ENCODE assay signal across 18 cellular contexts in genomic region chr3:141129049-141130038, GRCh38.
DNase-seq lines count a peak whose midpoint lies in the region; ATAC-seq and TF ChIP-seq lines count a peak whose summit lies in the region.
"Had no signal": no experiment of that assay in that cellular context is flagged by ENCODE, and none has a peak within 500 bp of the region (broad histone marks: within the 10 kb centered on the region; RNA-seq: fewer than 3 reads in every experiment).

No MANE protein-coding gene starts in this region.

- no peaks in the 10 kb centered on the region for H3K4me1 Mint-ChIP-seq in stimulated activated effector memory CD8-positive, alpha-beta T cell treated with anti-CD3 and anti-CD28 coated beads, Interleukin-12 subunit alpha, Interleukin-12 subunit beta, amount 100 ng/mL, for 72 hours
- peaks cover 5% of the 10 kb centered on the region for H3K4me1 Mint-ChIP-seq in activated T-cell treated with anti-CD3 and anti-CD28 coated beads, Interleukin-2, amount 50 U/mL, for 72 hours (ENCODE audit: low read depth)

- intact Hi-C loops in left ventricle myocardium superior (cut with micrococcal nuclease) = no loop called here

- no peak overlapping the region for H3K4me3 Mint-ChIP-seq in stimulated activated effector memory CD8-positive, alpha-beta T cell treated with anti-CD3 and anti-CD28 coated beads, Interleukin-12 subunit alpha, Interleukin-12 subunit beta, amount 100 ng/mL, for 72 hours
- H3K4me3 Mint-ChIP-seq in activated T-cell treated with anti-CD3 and anti-CD28 coated beads, Interleukin-2, amount 50 U/mL, for 72 hours = no peak overlapping the region

- no peaks in the 10 kb centered on the region for H3K4me1 ChIP-seq in osteoblast (ENCODE audit: insufficient read depth, low read length)
- H3K4me1 ChIP-seq: lower lobe of right lung had no signal

- H3K27ac Mint-ChIP-seq in stimulated activated effector memory CD8-positive, alpha-beta T cell treated with anti-CD3 and anti-CD28 coated beads, Interleukin-12 subunit alpha, Interleukin-12 subunit beta, amount 100 ng/mL, for 72 hours = no peak overlapping the region
- no peak overlapping the region for H3K27ac Mint-ChIP-seq in activated T-cell treated with anti-CD3 and anti-CD28 coated beads, Interleukin-2, amount 50 U/mL, for 72 hours

- H3K9me3 Mint-ChIP-seq in stimulated activated effector memory CD8-positive, alpha-beta T cell treated with anti-CD3 and anti-CD28 coated beads, Interleukin-12 subunit alpha, Interleukin-12 subunit beta, amount 100 ng/mL, for 72 hours = no peaks in the 10 kb centered on the region
- no peaks in the 10 kb centered on the region for H3K9me3 Mint-ChIP-seq in activated T-cell treated with anti-CD3 and anti-CD28 coated beads, Interleukin-2, amount 50 U/mL, for 72 hours

- H3K27me3 Mint-ChIP-seq in activated T-cell treated with anti-CD3 and anti-CD28 coated beads, Interleukin-2, amount 50 U/mL, for 72 hours (ENCODE audit: low read depth) = peaks cover 5% of the 10 kb centered on the region

- ATAC-seq in left ventricle myocardium superior = peak; percentile 66
- ATAC-seq in stimulated activated effector memory CD8-positive, alpha-beta T cell treated with anti-CD3 and anti-CD28 coated beads, Interleukin-12 subunit alpha, Interleukin-12 subunit beta, amount 100 ng/mL, for 72 hours = peak; percentile 19
- no peak for ATAC-seq in activated T-cell treated with anti-CD3 and anti-CD28 coated beads, Interleukin-2, amount 50 U/mL, for 72 hours (replicated peaks in 1 of 2)
- ATAC-seq: pancreas had no signal

- H2AFZ ChIP-seq in osteoblast (ENCODE audit: low read length) = no peak overlapping the region
- H2AFZ ChIP-seq: PC-9 had no signal

- no peak overlapping the region for H3K4me3 ChIP-seq in osteoblast (ENCODE audit: insufficient read depth, low read length)
- H3K4me3 ChIP-seq: lower lobe of right lung, pancreas, PC-9, thoracic aorta had no signal

- no peaks in the 10 kb centered on the region for H3K36me3 ChIP-seq in osteoblast (ENCODE audit: insufficient read depth, low read length)
- H3K36me3 ChIP-seq: lower lobe of right lung, pancreas, thoracic aorta had no signal

- no peaks in the 10 kb centered on the region for H3K27me3 ChIP-seq in osteoblast (ENCODE audit: insufficient read depth, low read length)
- H3K27me3 ChIP-seq: pancreas had no signal

- DNase-seq in NCI-H82 (lab: John Stamatoyannopoulos, UW) (peak; percentile 49), NCI-H82 treated with DMSO at 0.1 percent for 48 hours (lab: John Stamatoyannopoulos, UW; ENCODE audit: unreplicated experiment) (no peak), NCI-H2171 treated with DMSO at 0.1 percent for 48 hours (lab: John Stamatoyannopoulos, UW) (peak; percentile 98), left ventricle myocardium superior (no peak), osteoblast (ENCODE audit: insufficient read length, low spot score, missing footprints) (no peak), T-helper 9 cell (no peak)
- DNase-seq in stimulated activated effector memory CD8-positive, alpha-beta T cell treated with anti-CD3 and anti-CD28 coated beads, Interleukin-12 subunit alpha, Interleukin-12 subunit beta, amount 100 ng/mL, for 72 hours (ENCODE audit: low spot score in 2 of 2) = no peak
- DNase-seq in activated T-cell treated with anti-CD3 and anti-CD28 coated beads, Interleukin-2, amount 50 U/mL, for 72 hours = no peak
- DNase-seq: activated CD4-positive, CD25-positive, alpha-beta regulatory T cell treated with anti-CD3 and anti-CD28 coated beads, Interleukin-2, amount 50 U/mL, for 72 hours; DMS79; Karpas-422; lower lobe of right lung; NCI-H1048; pancreas; PC-9; T1000 had no signal

- TF ChIP-seq CTCF in osteoblast (IDR thresholded peaks at IDR 0.05; ENCODE audit: extremely low read depth, low read depth, low read length) = no peak

- no peak overlapping the region for H3K27ac ChIP-seq in osteoblast (ENCODE audit: low read depth, low read length)
- H3K27ac ChIP-seq: C4-2B, lower lobe of right lung, pancreas, PC-9, thoracic aorta had no signal

- H3K36me3 Mint-ChIP-seq in stimulated activated effector memory CD8-positive, alpha-beta T cell treated with anti-CD3 and anti-CD28 coated beads, Interleukin-12 subunit alpha, Interleukin-12 subunit beta, amount 100 ng/mL, for 72 hours = no peaks in the 10 kb centered on the region
- no peaks in the 10 kb centered on the region for H3K36me3 Mint-ChIP-seq in activated T-cell treated with anti-CD3 and anti-CD28 coated beads, Interleukin-2, amount 50 U/mL, for 72 hours (ENCODE audit: insufficient read depth in 2 of 2)

- no peaks in the 10 kb centered on the region for H4K20me1 ChIP-seq in osteoblast (ENCODE audit: insufficient read depth, low read length)

- no peaks in the 10 kb centered on the region for H3K79me2 ChIP-seq in osteoblast (ENCODE audit: insufficient read depth, low read length)

- no peak overlapping the region for H3K4me2 ChIP-seq in osteoblast (ENCODE audit: insufficient read depth, low read length)
- H3K4me2 ChIP-seq: PC-9 had no signal

- H3K9me3 ChIP-seq in osteoblast (ENCODE audit: low read depth, low read length) = no peaks in the 10 kb centered on the region
- H3K9me3 ChIP-seq: lower lobe of right lung, pancreas, thoracic aorta had no signal

Comparison
In these comparisons a context has a peak if more than half of its experiments do, and no peak if none do; other contexts are left out.
1. DNase-seq: peak in NCI-H82 (single experiment) and NCI-H2171 treated with DMSO at 0.1 percent for 48 hours (single experiment); none in NCI-H82 treated with DMSO at 0.1 percent for 48 hours (single experiment), left ventricle myocardium superior (single experiment), stimulated activated effector memory CD8-positive, alpha-beta T cell treated with anti-CD3 and anti-CD28 coated beads, Interleukin-12 subunit alpha, Interleukin-12 subunit beta, amount 100 ng/mL, for 72 hours (0 of 2), activated T-cell treated with anti-CD3 and anti-CD28 coated beads, Interleukin-2, amount 50 U/mL, for 72 hours (0 of 2), osteoblast (single experiment) and T-helper 9 cell (single experiment).
2. ATAC-seq: peak in left ventricle myocardium superior (single experiment) and stimulated activated effector memory CD8-positive, alpha-beta T cell treated with anti-CD3 and anti-CD28 coated beads, Interleukin-12 subunit alpha, Interleukin-12 subunit beta, amount 100 ng/mL, for 72 hours (single experiment); none in activated T-cell treated with anti-CD3 and anti-CD28 coated beads, Interleukin-2, amount 50 U/mL, for 72 hours (0 of 2).